In the genomic region with DNA sequence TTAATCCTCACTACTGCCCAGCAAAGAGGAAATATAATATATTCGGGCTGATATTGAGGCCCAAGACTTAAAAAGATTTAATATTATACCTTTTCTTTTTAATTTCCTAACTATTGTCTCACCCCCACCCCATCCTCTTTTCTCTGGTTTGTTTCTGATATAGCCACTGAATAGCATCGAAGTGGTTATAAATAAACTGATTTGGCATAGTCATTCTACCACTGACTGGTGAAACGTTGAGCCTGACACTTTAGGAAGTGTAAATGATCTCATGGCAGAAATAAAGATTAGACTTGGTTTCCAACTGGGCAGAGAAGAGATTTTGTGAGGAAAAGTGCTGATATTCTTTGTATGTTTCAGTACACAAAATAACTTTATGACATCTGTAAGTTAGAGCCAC, we compare ENCODE assay signal across 1 cellular context.
TF ChIP-seq lines count a peak whose summit lies in the region.

No MANE protein-coding gene starts in this region.

TF ChIP-seq in HepG2, 621 proteins besides CTCF, POLR2A, EP300 and RAD21:
- TF ChIP-seq SMAD9 (CRISPR knock-in tag; IDR thresholded peaks at IDR 0.05) (no peak), MXD1 (CRISPR knock-in tag; IDR thresholded peaks at IDR 0.05) (no peak), YY1 (IDR thresholded peaks at IDR 0.05; ENCODE audit: insufficient read depth, insufficient replicate concordance, low read depth, low read length) (no peak), ZSCAN21 (CRISPR knock-in tag; IDR thresholded peaks at IDR 0.05; ENCODE audit: borderline replicate concordance) (no peak), ZNF335 (CRISPR knock-in tag; IDR thresholded peaks at IDR 0.05) (no peak), SALL1 (CRISPR knock-in tag; IDR thresholded peaks at IDR 0.05) (no peak), NFYC (CRISPR knock-in tag; IDR thresholded peaks at IDR 0.05) (no peak), KDM3A (CRISPR knock-in tag; IDR thresholded peaks at IDR 0.05; ENCODE audit: low read depth) (no peak), TBP (CRISPR knock-in tag; IDR thresholded peaks at IDR 0.05) (no peak), IKZF1 (IDR thresholded peaks at IDR 0.05) (no peak)
- TF ChIP-seq, protein P1, sequence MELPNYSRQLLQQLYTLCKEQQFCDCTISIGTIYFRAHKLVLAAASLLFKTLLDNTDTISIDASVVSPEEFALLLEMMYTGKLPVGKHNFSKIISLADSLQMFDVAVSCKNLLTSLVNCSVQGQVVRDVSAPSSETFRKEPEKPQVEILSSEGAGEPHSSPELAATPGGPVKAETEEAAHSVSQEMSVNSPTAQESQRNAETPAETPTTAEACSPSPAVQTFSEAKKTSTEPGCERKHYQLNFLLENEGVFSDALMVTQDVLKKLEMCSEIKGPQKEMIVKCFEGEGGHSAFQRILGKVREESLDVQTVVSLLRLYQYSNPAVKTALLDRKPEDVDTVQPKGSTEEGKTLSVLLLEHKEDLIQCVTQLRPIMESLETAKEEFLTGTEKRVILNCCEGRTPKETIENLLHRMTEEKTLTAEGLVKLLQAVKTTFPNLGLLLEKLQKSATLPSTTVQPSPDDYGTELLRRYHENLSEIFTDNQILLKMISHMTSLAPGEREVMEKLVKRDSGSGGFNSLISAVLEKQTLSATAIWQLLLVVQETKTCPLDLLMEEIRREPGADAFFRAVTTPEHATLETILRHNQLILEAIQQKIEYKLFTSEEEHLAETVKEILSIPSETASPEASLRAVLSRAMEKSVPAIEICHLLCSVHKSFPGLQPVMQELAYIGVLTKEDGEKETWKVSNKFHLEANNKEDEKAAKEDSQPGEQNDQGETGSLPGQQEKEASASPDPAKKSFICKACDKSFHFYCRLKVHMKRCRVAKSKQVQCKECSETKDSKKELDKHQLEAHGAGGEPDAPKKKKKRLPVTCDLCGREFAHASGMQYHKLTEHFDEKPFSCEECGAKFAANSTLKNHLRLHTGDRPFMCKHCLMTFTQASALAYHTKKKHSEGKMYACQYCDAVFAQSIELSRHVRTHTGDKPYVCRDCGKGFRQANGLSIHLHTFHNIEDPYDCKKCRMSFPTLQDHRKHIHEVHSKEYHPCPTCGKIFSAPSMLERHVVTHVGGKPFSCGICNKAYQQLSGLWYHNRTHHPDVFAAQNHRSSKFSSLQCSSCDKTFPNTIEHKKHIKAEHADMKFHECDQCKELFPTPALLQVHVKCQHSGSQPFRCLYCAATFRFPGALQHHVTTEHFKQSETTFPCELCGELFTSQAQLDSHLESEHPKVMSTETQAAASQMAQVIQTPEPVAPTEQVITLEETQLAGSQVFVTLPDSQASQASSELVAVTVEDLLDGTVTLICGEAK (IDR thresholded peaks at IDR 0.05), result no peak
- TF ChIP-seq, protein P1 (CRISPR knock-in tag; IDR thresholded peaks at IDR 0.05), result no peak
- TF ChIP-seq, protein P2, sequence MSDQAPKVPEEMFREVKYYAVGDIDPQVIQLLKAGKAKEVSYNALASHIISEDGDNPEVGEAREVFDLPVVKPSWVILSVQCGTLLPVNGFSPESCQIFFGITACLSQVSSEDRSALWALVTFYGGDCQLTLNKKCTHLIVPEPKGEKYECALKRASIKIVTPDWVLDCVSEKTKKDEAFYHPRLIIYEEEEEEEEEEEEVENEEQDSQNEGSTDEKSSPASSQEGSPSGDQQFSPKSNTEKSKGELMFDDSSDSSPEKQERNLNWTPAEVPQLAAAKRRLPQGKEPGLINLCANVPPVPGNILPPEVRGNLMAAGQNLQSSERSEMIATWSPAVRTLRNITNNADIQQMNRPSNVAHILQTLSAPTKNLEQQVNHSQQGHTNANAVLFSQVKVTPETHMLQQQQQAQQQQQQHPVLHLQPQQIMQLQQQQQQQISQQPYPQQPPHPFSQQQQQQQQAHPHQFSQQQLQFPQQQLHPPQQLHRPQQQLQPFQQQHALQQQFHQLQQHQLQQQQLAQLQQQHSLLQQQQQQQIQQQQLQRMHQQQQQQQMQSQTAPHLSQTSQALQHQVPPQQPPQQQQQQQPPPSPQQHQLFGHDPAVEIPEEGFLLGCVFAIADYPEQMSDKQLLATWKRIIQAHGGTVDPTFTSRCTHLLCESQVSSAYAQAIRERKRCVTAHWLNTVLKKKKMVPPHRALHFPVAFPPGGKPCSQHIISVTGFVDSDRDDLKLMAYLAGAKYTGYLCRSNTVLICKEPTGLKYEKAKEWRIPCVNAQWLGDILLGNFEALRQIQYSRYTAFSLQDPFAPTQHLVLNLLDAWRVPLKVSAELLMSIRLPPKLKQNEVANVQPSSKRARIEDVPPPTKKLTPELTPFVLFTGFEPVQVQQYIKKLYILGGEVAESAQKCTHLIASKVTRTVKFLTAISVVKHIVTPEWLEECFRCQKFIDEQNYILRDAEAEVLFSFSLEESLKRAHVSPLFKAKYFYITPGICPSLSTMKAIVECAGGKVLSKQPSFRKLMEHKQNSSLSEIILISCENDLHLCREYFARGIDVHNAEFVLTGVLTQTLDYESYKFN (CRISPR knock-in tag; conservative IDR thresholded peaks at IDR 0.05), result no peak
